Comparison of ENCODE assay signal across 8 cellular contexts in genomic region chr2:129396980-129397599, GRCh38.
A peak's percentile ranks its signal among the peaks of the same experiment; 100 is the strongest.
DNase-seq lines count a peak whose midpoint lies in the region; ATAC-seq and TF ChIP-seq lines count a peak whose summit lies in the region.

No MANE protein-coding gene starts in this region.

- peak; percentile 30 for DNase-seq in COLO829 (ENCODE audit: low spot score)
- peak; percentile 11 for DNase-seq in HuH-7.5 (ENCODE audit: low spot score)
- no peak for DNase-seq in RWPE2 (ENCODE audit: low spot score)
- DNase-seq in retina = peak; percentile 55
- DNase-seq in stimulated activated naive CD4-positive, alpha-beta T cell (lab: John Stamatoyannopoulos, UW) = no peak
- DNase-seq in cerebellar nuclear complex (lab: John Stamatoyannopoulos, UW) = no peak

- H3K27ac ChIP-seq in RWPE2 (ENCODE audit: poor library complexity, severe bottlenecking) (no peak overlapping the region), gastroesophageal sphincter (no peak overlapping the region)

- H3K4me3 ChIP-seq in RWPE2 (ENCODE audit: severe bottlenecking) (no peak overlapping the region), gastroesophageal sphincter (no peak overlapping the region)

- TF ChIP-seq EP300 in gastroesophageal sphincter (IDR thresholded peaks at IDR 0.05) = no peak

- peak; percentile 76 for ATAC-seq in GM19324 (IDR thresholded peaks at IDR 0.05; ENCODE audit: low FRiP score, unreplicated experiment)
- ATAC-seq in RWPE2 (ENCODE audit: low read depth) = peak; percentile 81
- no peak for ATAC-seq in gastroesophageal sphincter

- H3K9me3 ChIP-seq in RWPE2 (ENCODE audit: severe bottlenecking) (no peaks in the 10 kb centered on the region), gastroesophageal sphincter (no peaks in the 10 kb centered on the region)

- 59 to 74% methylated on average over 3 of the region's 3 CpGs for whole genome bisulfite sequencing in gastroesophageal sphincter (ENCODE audit: low coverage in 1 of 2), 2 donors

- no peaks in the 10 kb centered on the region for H3K4me1 ChIP-seq in RWPE2 (ENCODE audit: insufficient read depth, poor library complexity, severe bottlenecking)
- H3K4me1 ChIP-seq in gastroesophageal sphincter = no peaks in the 10 kb centered on the region

- H3K36me3 ChIP-seq in RWPE2 (ENCODE audit: low read depth) (no peaks in the 10 kb centered on the region), gastroesophageal sphincter (no peaks in the 10 kb centered on the region)

- peak; percentile 76 for TF ChIP-seq CTCF in RWPE2 (IDR thresholded peaks at IDR 0.05; ENCODE audit: poor library complexity, severe bottlenecking)
- peak; percentile 48 to 71 (median 60) for TF ChIP-seq CTCF in gastroesophageal sphincter (IDR thresholded peaks at IDR 0.05)

- no peak for TF ChIP-seq POLR2A in gastroesophageal sphincter (IDR thresholded peaks at IDR 0.05)

- H3K27me3 ChIP-seq in RWPE2 (ENCODE audit: insufficient read depth, poor library complexity, severe bottlenecking) = peaks cover 4% of the 10 kb centered on the region
- no peaks in the 10 kb centered on the region for H3K27me3 ChIP-seq in gastroesophageal sphincter

Comparison
In these comparisons a context has a peak if more than half of its experiments do, and no peak if none do; other contexts are left out.
1. DNase-seq: peak in COLO829 (single experiment), HuH-7.5 (single experiment) and retina (single experiment); none in RWPE2 (single experiment), stimulated activated naive CD4-positive, alpha-beta T cell (0 of 6) and cerebellar nuclear complex (0 of 2).